ENCODE assay signal across 2 cellular contexts in genomic region chr21:43064265-43064917, GRCh38. TPM values are rescaled to one million over a fixed set of nuclear protein-coding genes. Genes with fewer than 3 reads are reported as not detected.
"Had no signal": no experiment of that assay in that cellular context is flagged by ENCODE, and none has a peak within 500 bp of the region (broad histone marks: within the 10 kb centered on the region; RNA-seq: fewer than 3 reads in every experiment).

No MANE protein-coding gene starts in this region.

RNA-seq across cellular contexts. Expression of gene CBS, which starts 11.2 kb away (rescaled TPM):
- total RNA-seq: mononuclear cell had no signal
- polyA plus RNA-seq: immature natural killer cell had no signal
